ENCODE assay signal across 9 cellular contexts in the genomic region with DNA sequence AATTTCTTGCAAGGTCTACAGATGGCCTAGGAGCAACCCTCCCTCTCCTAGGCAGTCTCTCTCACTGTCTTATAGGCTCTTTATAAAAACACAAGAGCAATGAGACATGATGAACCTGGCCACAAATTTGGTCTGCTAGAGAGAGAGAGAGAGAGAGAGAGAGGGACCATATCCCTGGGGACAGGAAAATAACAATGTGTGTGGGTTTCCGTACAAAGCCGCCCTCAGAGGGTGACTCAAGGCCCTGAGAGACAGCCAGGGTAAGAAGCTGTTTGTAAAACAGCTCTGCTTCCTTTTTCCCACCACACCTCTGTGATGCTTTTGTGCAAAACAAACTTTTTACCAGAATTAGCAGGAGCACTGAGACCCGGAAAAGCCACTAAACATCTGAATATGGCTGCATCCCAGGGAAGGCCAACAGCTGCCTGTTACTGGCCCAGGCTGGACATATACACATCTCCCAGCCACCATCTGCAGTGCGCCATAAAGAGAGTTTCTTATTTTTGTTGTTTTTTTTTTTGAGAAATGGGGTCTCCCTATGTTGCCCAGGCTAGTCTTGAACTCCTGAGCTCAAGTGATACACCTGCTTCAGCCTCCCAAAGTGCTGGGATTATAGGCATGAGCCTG. TPM values are rescaled to one million over a fixed set of nuclear protein-coding genes. Genes with fewer than 3 reads are reported as not detected.
A peak's percentile ranks its signal among the peaks of the same experiment; 100 is the strongest.
DNase-seq lines count a peak whose midpoint lies in the region; ATAC-seq lines count a peak whose summit lies in the region.
"Had no signal": no experiment of that assay in that cellular context is flagged by ENCODE, and none has a peak within 500 bp of the region (broad histone marks: within the 10 kb centered on the region; RNA-seq: fewer than 3 reads in every experiment).

No MANE protein-coding gene starts in this region.

- DNase-seq in RKO (ENCODE audit: low spot score) (peak; percentile 12), NCI-H1417 (lab: John Stamatoyannopoulos, UW) (no peak), occipital lobe (lab: John Stamatoyannopoulos, UW) (no peak), NCI-H345 (lab: John Stamatoyannopoulos, UW) (no peak)
- peak; percentile 42 for DNase-seq in activated naive CD8-positive, alpha-beta T cell treated with anti-CD3 and anti-CD28 coated beads, Interleukin-2, amount 50 U/mL, for 16 hours (ENCODE audit: low read depth, low spot score)
- DNase-seq in stimulated activated CD4-positive, alpha-beta T cell treated with anti-CD3 and anti-CD28 coated beads, TNF-alpha, amount 100 ng/mL, for 1 hour (ENCODE audit: low read depth in 3 of 3, low spot score in 1 of 3), result peak in 2 of 3 donors; percentile 56 to 60
- DNase-seq: mesenchymal stem cell had no signal

- ATAC-seq in GM19372 (IDR thresholded peaks at IDR 0.05; ENCODE audit: low read depth, unreplicated experiment) (peak; percentile 50), GM21528 (IDR thresholded peaks at IDR 0.05; ENCODE audit: low FRiP score, unreplicated experiment) (no peak)

RNA-seq across cellular contexts. Expression of gene GIMAP5, which starts 18.4 kb away (rescaled TPM):
- total RNA-seq in occipital lobe, result 3.7 TPM

RNA-seq across cellular contexts. Expression of gene GIMAP1, which starts 39.2 kb away (rescaled TPM):
- 0.94 TPM for total RNA-seq in occipital lobe

RNA-seq across cellular contexts. Expression of gene TMEM176B, which starts 44.6 kb away (rescaled TPM):
- 2.3 TPM for total RNA-seq in occipital lobe

RNA-seq across cellular contexts. Expression of gene TMEM176A, which starts 45.0 kb away (rescaled TPM):
- 0.47 TPM for total RNA-seq in occipital lobe

Comparison
In these comparisons a context has a peak if more than half of its experiments do, and no peak if none do; other contexts are left out.
1. DNase-seq: peak in RKO (single experiment), activated naive CD8-positive, alpha-beta T cell treated with anti-CD3 and anti-CD28 coated beads, Interleukin-2, amount 50 U/mL, for 16 hours (single experiment) and stimulated activated CD4-positive, alpha-beta T cell treated with anti-CD3 and anti-CD28 coated beads, TNF-alpha, amount 100 ng/mL, for 1 hour (2 of 3); none in NCI-H1417 (0 of 3), occipital lobe (single experiment) and NCI-H345 (single experiment).